ENCODE assay signal across 10 cellular contexts in the genomic region with DNA sequence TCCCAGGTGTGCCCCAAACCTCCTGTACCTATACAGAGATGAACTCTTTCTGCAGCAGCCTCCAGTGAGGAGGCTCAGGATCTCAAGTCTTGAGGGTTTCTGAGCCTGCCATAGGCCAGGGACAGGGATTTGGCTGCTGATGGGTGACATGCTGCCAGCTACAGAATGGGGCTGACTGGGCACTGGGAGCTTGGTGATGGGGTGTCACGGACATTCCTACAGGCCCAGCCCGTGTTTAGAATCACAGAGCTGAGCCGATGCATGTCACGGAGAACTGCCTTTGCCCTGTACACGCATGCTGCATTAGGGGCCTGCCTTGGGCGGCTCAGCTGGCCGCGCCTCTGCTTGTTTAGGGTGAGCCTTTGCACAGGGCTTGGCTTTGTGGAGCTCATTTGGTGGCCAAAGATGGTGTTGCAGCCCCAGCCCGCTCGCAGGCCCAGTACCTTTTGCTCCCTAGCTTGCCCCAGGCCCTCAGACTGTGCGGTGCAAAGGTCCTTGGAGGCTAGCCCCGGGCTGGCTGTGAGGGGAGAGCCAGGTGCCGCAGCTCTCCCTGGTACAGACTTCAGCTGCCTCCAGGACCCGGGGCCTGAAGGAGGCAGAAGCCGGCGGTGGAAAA.
A peak's percentile ranks its signal among the peaks of the same experiment; 100 is the strongest.
DNase-seq lines count a peak whose midpoint lies in the region; ATAC-seq, FAIRE-seq and TF ChIP-seq lines count a peak whose summit lies in the region.
"Had no signal": no experiment of that assay in that cellular context is flagged by ENCODE, and none has a peak within 500 bp of the region (broad histone marks: within the 10 kb centered on the region; RNA-seq: fewer than 3 reads in every experiment).

No MANE protein-coding gene starts in this region.

- H3K27me3 ChIP-seq in HepG2 (ENCODE audit: control insufficient read depth in 1 of 2, insufficient read depth in 2 of 2, low read length in 2 of 2), result no peaks in the 10 kb centered on the region
- no peaks in the 10 kb centered on the region for H3K27me3 ChIP-seq in tibial nerve
- H3K27me3 ChIP-seq in body of pancreas, result no peaks in the 10 kb centered on the region

- intact Hi-C loops in HepG2 (cut with micrococcal nuclease; ENCODE audit: unreplicated experiment), result no loop called here
- intact Hi-C loops in body of pancreas (cut with DNase I), result no loop called here

- TF ChIP-seq CTCF in choroid plexus epithelial cell (conservative IDR thresholded peaks at IDR 0.05; ENCODE audit: low read depth, low read length) (peak; percentile 22), HepG2 (CRISPR knock-in tag; IDR thresholded peaks at IDR 0.05) (no peak), tibial nerve (IDR thresholded peaks at IDR 0.05) (peak in 3 of 5 experiments; percentile 12 to 43 (median 23)), body of pancreas (IDR thresholded peaks at IDR 0.05) (no peak)

- TF ChIP-seq POLR2A in HepG2 (IDR thresholded peaks at IDR 0.05; ENCODE audit: insufficient read depth in 1 of 2, low read depth in 2 of 2, low read length in 2 of 2) (no peak), tibial nerve (IDR thresholded peaks at IDR 0.05) (no peak), body of pancreas (IDR thresholded peaks at IDR 0.05) (no peak)

- H3K36me3 ChIP-seq in HepG2 (replicated peaks in 1 of 2; ENCODE audit: control insufficient read depth in 1 of 2, insufficient read depth in 2 of 2, low read length in 2 of 2), result peaks cover 5 to 16% of the 10 kb centered on the region in 2 experiments
- H3K36me3 ChIP-seq in tibial nerve, result no peaks in the 10 kb centered on the region
- H3K36me3 ChIP-seq in body of pancreas (replicated peaks in 1 of 2; ENCODE audit: insufficient read depth in 1 of 2, low read depth in 2 of 2), result no peaks in the 10 kb centered on the region

- H3K9me3 ChIP-seq in HepG2 (ENCODE audit: low read length) (no peaks in the 10 kb centered on the region), tibial nerve (no peaks in the 10 kb centered on the region), body of pancreas (no peaks in the 10 kb centered on the region)

- no peak for TF ChIP-seq RAD21 in HepG2 (CRISPR knock-in tag; IDR thresholded peaks at IDR 0.05)

- DNase-seq in NCI-H82 (lab: John Stamatoyannopoulos, UW) (peak; percentile 51), NCI-H82 treated with DMSO at 0.1 percent for 48 hours (lab: John Stamatoyannopoulos, UW; ENCODE audit: unreplicated experiment) (no peak), choroid plexus epithelial cell (ENCODE audit: low read depth) (no peak), HepG2 (ENCODE audit: low spot score) (peak; percentile 18), tibial nerve (ENCODE audit: low spot score in 2 of 2) (no peak), body of pancreas (no peak), AG08395 (ENCODE audit: low spot score) (no peak)
- DNase-seq: AML-193 had no signal

- H3K27ac ChIP-seq in HepG2 (ENCODE audit: extremely low read length, insufficient read depth, low read length) (no peak overlapping the region), tibial nerve (peak overlapping the region in 2 of 4 donors; percentile 12 to 45), body of pancreas (no peak overlapping the region)

- TF ChIP-seq EP300 in HepG2 (IDR thresholded peaks at IDR 0.05; ENCODE audit: low read depth in 2 of 2, low read length in 2 of 2) (no peak), HepG2 (CRISPR knock-in tag; IDR thresholded peaks at IDR 0.05; ENCODE audit: borderline replicate concordance) (no peak), tibial nerve (IDR thresholded peaks at IDR 0.05) (no peak)

- ATAC-seq in HepG2 (peak; percentile 79), body of pancreas (no peak), HG02571 (IDR thresholded peaks at IDR 0.05; ENCODE audit: unreplicated experiment) (no peak)

- no peak overlapping the region for H3K9ac ChIP-seq in HepG2 (ENCODE audit: insufficient read depth, low read depth, low read length)

- in situ Hi-C loops in HepG2 (cut with HindIII; ENCODE audit: extremely low pct_ligation_motif_present, low pct_unique_long_range_greater_than_20kb), result no loop called here

- BruUV-seq in HepG2 (replicated peaks; lab: Mats Ljungman, UMichigan), result no TSS peak

- CTCF ChIA-PET in HepG2 (lab: Yijun Ruan, JAX; ENCODE audit: low intra/inter-chr PET ratio, low total read pairs), result no interaction called here

- FAIRE-seq in HepG2 (lab: Jason Lieb, UNC), result peak; percentile 37
- FAIRE-seq: islet of Langerhans had no signal

- no peak overlapping the region for H3K4me2 ChIP-seq in HepG2 (ENCODE audit: low read depth, low read length)

- H3K4me1 ChIP-seq in HepG2 (ENCODE audit: insufficient read depth, low read length), result peaks cover 43% of the 10 kb centered on the region
- H3K4me1 ChIP-seq in tibial nerve, result peaks cover 0 to 35% (median 17%) of the 10 kb centered on the region in 4 donors
- peaks cover 21% of the 10 kb centered on the region for H3K4me1 ChIP-seq in body of pancreas

- H3K79me2 ChIP-seq in HepG2 (ENCODE audit: insufficient read depth, low read length), result peaks cover 24% of the 10 kb centered on the region

- no peak overlapping the region for H2AFZ ChIP-seq in HepG2 (ENCODE audit: low read length)

- H3K4me3 ChIP-seq in choroid plexus epithelial cell (ENCODE audit: low read depth, low read length) (peak overlapping the region; percentile 60), HepG2 (replicated peaks in 1 of 3; ENCODE audit: insufficient read depth in 1 of 3, low read depth in 2 of 3, low read length in 3 of 3) (no peak overlapping the region), tibial nerve (peak overlapping the region; percentile 28 to 57 (median 44)), body of pancreas (no peak overlapping the region)

- peaks cover 21% of the 10 kb centered on the region; the same call in 1 of the 2 replicates for H4K20me1 ChIP-seq in HepG2 (ENCODE audit: insufficient read depth, low read length)

- 57% methylated on average over 9 of the region's 16 CpGs for WGBS in HepG2 (ENCODE audit: low lambda C conversion rate)
- WGBS in tibial nerve, 2 donors, result 27 to 34% methylated on average over 7 of the region's 16 CpGs
- WGBS in body of pancreas, 2 donors, result 79 to 100% methylated on average over 1 to 16 of the region's 16 CpGs

- POLR2A ChIA-PET in HepG2 (lab: Yijun Ruan, JAX), result no interaction called here

TF ChIP-seq in HepG2, 621 proteins besides CTCF, POLR2A, EP300 and RAD21 (continues in another document):
- TF ChIP-seq, protein P1, sequence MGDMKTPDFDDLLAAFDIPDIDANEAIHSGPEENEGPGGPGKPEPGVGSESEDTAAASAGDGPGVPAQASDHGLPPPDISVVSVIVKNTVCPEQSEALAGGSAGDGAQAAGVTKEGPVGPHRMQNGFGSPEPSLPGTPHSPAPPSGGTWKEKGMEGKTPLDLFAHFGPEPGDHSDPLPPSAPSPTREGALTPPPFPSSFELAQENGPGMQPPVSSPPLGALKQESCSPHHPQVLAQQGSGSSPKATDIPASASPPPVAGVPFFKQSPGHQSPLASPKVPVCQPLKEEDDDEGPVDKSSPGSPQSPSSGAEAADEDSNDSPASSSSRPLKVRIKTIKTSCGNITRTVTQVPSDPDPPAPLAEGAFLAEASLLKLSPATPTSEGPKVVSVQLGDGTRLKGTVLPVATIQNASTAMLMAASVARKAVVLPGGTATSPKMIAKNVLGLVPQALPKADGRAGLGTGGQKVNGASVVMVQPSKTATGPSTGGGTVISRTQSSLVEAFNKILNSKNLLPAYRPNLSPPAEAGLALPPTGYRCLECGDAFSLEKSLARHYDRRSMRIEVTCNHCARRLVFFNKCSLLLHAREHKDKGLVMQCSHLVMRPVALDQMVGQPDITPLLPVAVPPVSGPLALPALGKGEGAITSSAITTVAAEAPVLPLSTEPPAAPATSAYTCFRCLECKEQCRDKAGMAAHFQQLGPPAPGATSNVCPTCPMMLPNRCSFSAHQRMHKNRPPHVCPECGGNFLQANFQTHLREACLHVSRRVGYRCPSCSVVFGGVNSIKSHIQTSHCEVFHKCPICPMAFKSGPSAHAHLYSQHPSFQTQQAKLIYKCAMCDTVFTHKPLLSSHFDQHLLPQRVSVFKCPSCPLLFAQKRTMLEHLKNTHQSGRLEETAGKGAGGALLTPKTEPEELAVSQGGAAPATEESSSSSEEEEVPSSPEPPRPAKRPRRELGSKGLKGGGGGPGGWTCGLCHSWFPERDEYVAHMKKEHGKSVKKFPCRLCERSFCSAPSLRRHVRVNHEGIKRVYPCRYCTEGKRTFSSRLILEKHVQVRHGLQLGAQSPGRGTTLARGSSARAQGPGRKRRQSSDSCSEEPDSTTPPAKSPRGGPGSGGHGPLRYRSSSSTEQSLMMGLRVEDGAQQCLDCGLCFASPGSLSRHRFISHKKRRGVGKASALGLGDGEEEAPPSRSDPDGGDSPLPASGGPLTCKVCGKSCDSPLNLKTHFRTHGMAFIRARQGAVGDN (CRISPR knock-in tag; IDR thresholded peaks at IDR 0.05), result peak; percentile 38
- 0 out of 2 replicates have a peak, but pooled peaks have one; percentile 40 for TF ChIP-seq ZBTB38 (CRISPR knock-in tag; IDR thresholded peaks at IDR 0.05)
- TF ChIP-seq, protein P2, sequence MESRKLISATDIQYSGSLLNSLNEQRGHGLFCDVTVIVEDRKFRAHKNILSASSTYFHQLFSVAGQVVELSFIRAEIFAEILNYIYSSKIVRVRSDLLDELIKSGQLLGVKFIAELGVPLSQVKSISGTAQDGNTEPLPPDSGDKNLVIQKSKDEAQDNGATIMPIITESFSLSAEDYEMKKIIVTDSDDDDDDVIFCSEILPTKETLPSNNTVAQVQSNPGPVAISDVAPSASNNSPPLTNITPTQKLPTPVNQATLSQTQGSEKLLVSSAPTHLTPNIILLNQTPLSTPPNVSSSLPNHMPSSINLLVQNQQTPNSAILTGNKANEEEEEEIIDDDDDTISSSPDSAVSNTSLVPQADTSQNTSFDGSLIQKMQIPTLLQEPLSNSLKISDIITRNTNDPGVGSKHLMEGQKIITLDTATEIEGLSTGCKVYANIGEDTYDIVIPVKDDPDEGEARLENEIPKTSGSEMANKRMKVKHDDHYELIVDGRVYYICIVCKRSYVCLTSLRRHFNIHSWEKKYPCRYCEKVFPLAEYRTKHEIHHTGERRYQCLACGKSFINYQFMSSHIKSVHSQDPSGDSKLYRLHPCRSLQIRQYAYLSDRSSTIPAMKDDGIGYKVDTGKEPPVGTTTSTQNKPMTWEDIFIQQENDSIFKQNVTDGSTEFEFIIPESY (CRISPR knock-in tag; IDR thresholded peaks at IDR 0.05), result peak; percentile 45; the same call in 1 of the 2 replicates
- TF ChIP-seq, protein P3, sequence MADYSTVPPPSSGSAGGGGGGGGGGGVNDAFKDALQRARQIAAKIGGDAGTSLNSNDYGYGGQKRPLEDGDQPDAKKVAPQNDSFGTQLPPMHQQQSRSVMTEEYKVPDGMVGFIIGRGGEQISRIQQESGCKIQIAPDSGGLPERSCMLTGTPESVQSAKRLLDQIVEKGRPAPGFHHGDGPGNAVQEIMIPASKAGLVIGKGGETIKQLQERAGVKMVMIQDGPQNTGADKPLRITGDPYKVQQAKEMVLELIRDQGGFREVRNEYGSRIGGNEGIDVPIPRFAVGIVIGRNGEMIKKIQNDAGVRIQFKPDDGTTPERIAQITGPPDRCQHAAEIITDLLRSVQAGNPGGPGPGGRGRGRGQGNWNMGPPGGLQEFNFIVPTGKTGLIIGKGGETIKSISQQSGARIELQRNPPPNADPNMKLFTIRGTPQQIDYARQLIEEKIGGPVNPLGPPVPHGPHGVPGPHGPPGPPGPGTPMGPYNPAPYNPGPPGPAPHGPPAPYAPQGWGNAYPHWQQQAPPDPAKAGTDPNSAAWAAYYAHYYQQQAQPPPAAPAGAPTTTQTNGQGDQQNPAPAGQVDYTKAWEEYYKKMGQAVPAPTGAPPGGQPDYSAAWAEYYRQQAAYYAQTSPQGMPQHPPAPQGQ (CRISPR knock-in tag; IDR thresholded peaks at IDR 0.05; ENCODE audit: borderline replicate concordance), result no peak

Comparison
In these comparisons a context has a peak if more than half of its experiments do, and no peak if none do; other contexts are left out.
1. DNase-seq: peak in NCI-H82 (single experiment) and HepG2 (single experiment); none in NCI-H82 treated with DMSO at 0.1 percent for 48 hours (single experiment), choroid plexus epithelial cell (single experiment), tibial nerve (0 of 2), body of pancreas (0 of 4) and AG08395 (single experiment).
2. H3K4me3 ChIP-seq: peak in choroid plexus epithelial cell (single experiment) and tibial nerve (4 of 4); none in HepG2 (0 of 3) and body of pancreas (0 of 2).
3. CTCF ChIP-seq: peak in choroid plexus epithelial cell (single experiment) and tibial nerve (3 of 5); none in HepG2 (single experiment) and body of pancreas (0 of 7).